Comparison of ENCODE assay signal across 19 cellular contexts in genomic region chr3:191094057-191094456, GRCh38.
DNase-seq lines count a peak whose midpoint lies in the region; ATAC-seq and TF ChIP-seq lines count a peak whose summit lies in the region.
"Had no signal": no experiment of that assay in that cellular context is flagged by ENCODE, and none has a peak within 500 bp of the region (broad histone marks: within the 10 kb centered on the region; RNA-seq: fewer than 3 reads in every experiment).

No MANE protein-coding gene starts in this region.

- TF ChIP-seq CTCF in WI38 (IDR thresholded peaks at IDR 0.05; ENCODE audit: low read depth, low read length) (no peak), fibroblast of pulmonary artery (IDR thresholded peaks at IDR 0.05; ENCODE audit: low read length, missing control alignments) (no peak)

- no peaks in the 10 kb centered on the region for H3K79me2 ChIP-seq in GM23248 (ENCODE audit: insufficient read depth)

- DNase-seq in GM23248 (peak; percentile 88), fibroblast of pulmonary artery (ENCODE audit: low read depth) (peak; percentile 71), NK-92 (lab: John Stamatoyannopoulos, UW; ENCODE audit: unreplicated experiment) (no peak), T-helper 1 cell (no peak)
- no peak for DNase-seq in stimulated activated CD4-positive, alpha-beta T cell treated with anti-CD3 and anti-CD28 coated beads, Interleukin-15, amount 100 ng/mL, for 24 hours
- DNase-seq: activated CD8-positive, alpha-beta T cell treated with anti-CD3 and anti-CD28 coated beads for 36 hours; adrenal gland; cortex of kidney; NCI-H1417 treated with DMSO at 0.1 percent for 48 hours; NCI-H2227 treated with DMSO at 0.1 percent for 48 hours; retina; stimulated activated CD4-positive, alpha-beta T cell treated with anti-CD3 and anti-CD28 coated beads, Interleukin-2, amount 100 ng/mL, for 24 hours had no signal

- H3F3A ChIP-seq in GM23248 (ENCODE audit: insufficient read depth), result peaks cover 16% of the 10 kb centered on the region

- peaks cover 27% of the 10 kb centered on the region for H3K4me1 ChIP-seq in GM23248 (ENCODE audit: insufficient read depth)
- peaks cover 12% of the 10 kb centered on the region for H3K4me1 ChIP-seq in skeletal muscle satellite cell (ENCODE audit: control insufficient read depth, insufficient read depth, low read length)
- H3K4me1 ChIP-seq: adrenal gland, suprapubic skin had no signal

- H2AFZ ChIP-seq in GM23248, result peak overlapping the region; percentile 36
- H2AFZ ChIP-seq: GM23338 had no signal

- H3K36me3 ChIP-seq in GM23248 (ENCODE audit: low read depth) (no peaks in the 10 kb centered on the region), skeletal muscle satellite cell (ENCODE audit: insufficient read depth, low read length) (no peaks in the 10 kb centered on the region)
- H3K36me3 ChIP-seq: adrenal gland, suprapubic skin had no signal

- no peak for ATAC-seq in HG02973 (IDR thresholded peaks at IDR 0.05; ENCODE audit: unreplicated experiment)
- ATAC-seq: activated CD8-positive, alpha-beta T cell treated with anti-CD3 and anti-CD28 coated beads for 36 hours; GM23338; K562 had no signal

- H3K9me2 ChIP-seq in GM23248 (ENCODE audit: insufficient read depth), result no peaks in the 10 kb centered on the region

- in situ Hi-C loops in GM23248 (cut with MboI), result no loop called here

- H3K4me2 ChIP-seq in GM23248 (ENCODE audit: unreplicated experiment) (peak overlapping the region; percentile 85), skeletal muscle satellite cell (ENCODE audit: low read length) (peak overlapping the region; percentile 55)
- H3K4me2 ChIP-seq: GM23338 had no signal

- peak overlapping the region; percentile 64 for H3K4me3 ChIP-seq in GM23248
- H3K4me3 ChIP-seq in WI38 (ENCODE audit: low read depth, low read length), result peak overlapping the region; percentile 24
- no peak overlapping the region for H3K4me3 ChIP-seq in fibroblast of pulmonary artery (replicated peaks; ENCODE audit: low read depth, low read length)
- H3K4me3 ChIP-seq in skeletal muscle satellite cell (ENCODE audit: low read length), result peak overlapping the region; percentile 20
- H3K4me3 ChIP-seq: adrenal gland, GM23338, K562, lung, suprapubic skin had no signal

- 0% methylated on average over 1 of the region's 1 CpG for WGBS in GM23248 (ENCODE audit: low coverage in 1 of 2, low lambda C conversion rate in 2 of 2, missing lambda C conversion rate in 2 of 2), 2 experiments

- H4K20me1 ChIP-seq in GM23248 (ENCODE audit: insufficient read depth), result no peaks in the 10 kb centered on the region

- peak overlapping the region; percentile 65 for H3K27ac ChIP-seq in GM23248
- H3K27ac ChIP-seq: adrenal gland, suprapubic skin had no signal

- H3K27me3 ChIP-seq in GM23248 (replicated peaks; ENCODE audit: insufficient read depth) (no peaks in the 10 kb centered on the region), skeletal muscle satellite cell (ENCODE audit: control insufficient read depth, insufficient read depth, low read length) (no peaks in the 10 kb centered on the region)
- H3K27me3 ChIP-seq: adrenal gland, suprapubic skin had no signal

- peak overlapping the region; percentile 35 for H3K9ac ChIP-seq in GM23248
- peak overlapping the region; percentile 31 for H3K9ac ChIP-seq in skeletal muscle satellite cell (ENCODE audit: low read depth, low read length)

- no peaks in the 10 kb centered on the region for H3K9me3 ChIP-seq in GM23248 (ENCODE audit: low read depth)
- H3K9me3 ChIP-seq in skeletal muscle satellite cell (replicated peaks; ENCODE audit: low read length), result no peaks in the 10 kb centered on the region
- H3K9me3 ChIP-seq: adrenal gland, suprapubic skin had no signal

Comparison
In these comparisons a context has a peak if more than half of its experiments do, and no peak if none do; other contexts are left out.
1. DNase-seq: peak in GM23248 (single experiment) and fibroblast of pulmonary artery (single experiment); none in NK-92 (single experiment), stimulated activated CD4-positive, alpha-beta T cell treated with anti-CD3 and anti-CD28 coated beads, Interleukin-15, amount 100 ng/mL, for 24 hours (single experiment) and T-helper 1 cell (0 of 5).